In genomic region chr7:73952266-73952665, GRCh38 we compare ENCODE assay signal across 32 cellular contexts.
"Had no signal": no experiment of that assay in that cellular context is flagged by ENCODE, and none has a peak within 500 bp of the region (broad histone marks: within the 10 kb centered on the region; RNA-seq: fewer than 3 reads in every experiment).

No MANE protein-coding gene starts in this region.

- H3K9me3 ChIP-seq: ascending aorta had no signal

- H3K27me3 ChIP-seq: ascending aorta, cardiac muscle cell had no signal

- H3K27ac ChIP-seq: ascending aorta, cardiac muscle cell, VCaP had no signal

- FAIRE-seq: bronchial epithelial cell, TTC549 had no signal

- DNase-seq: activated B cell treated with CpG ODN at 0.5 μM for 24 hours; activated CD4-positive, alpha-beta memory T cell treated with anti-CD3 and anti-CD28 coated beads for 36 hours; activated CD4-positive, alpha-beta T cell treated with anti-CD3 and anti-CD28 coated beads for 4 hours; activated CD4-positive, alpha-beta T cell treated with anti-CD3 and anti-CD28 coated beads, Interleukin-2, amount 10 ng/mL, durations not matched to agents 24 days and 14 days; activated CD4-positive, alpha-beta T cell treated with anti-CD3 and anti-CD28 coated beads, Interleukin-2, amount 50 U/mL, for 1 hour; activated CD4-positive, alpha-beta T cell treated with anti-CD3 and anti-CD28 coated beads, Interleukin-2, amount 50 U/mL, for 4 hours; activated CD4-positive, CD25-positive, alpha-beta regulatory T cell treated with anti-CD3 and anti-CD28 coated beads, Interleukin-2, amount 50 U/mL, for 72 hours; activated CD8-positive, alpha-beta memory T cell treated with anti-CD3 and anti-CD28 coated beads, Interleukin-2, amount 50 U/mL, for 4 hours; activated CD8-positive, alpha-beta T cell treated with anti-CD3 and anti-CD28 coated beads for 36 hours; activated effector memory CD4-positive, alpha-beta T cell treated with anti-CD3 and anti-CD28 coated beads, Interleukin-2, amount 50 U/mL, for 16 hours; activated gamma-delta T cell treated with Interleukin-2 at 50 U/mL for 16 hours; activated naive CD4-positive, alpha-beta T cell treated with anti-CD3 and anti-CD28 coated beads, Interleukin-2, amount 10 ng/mL, durations not matched to agents 7 days and 5 days; activated naive CD4-positive, alpha-beta T cell treated with Interleukin-2 at 50 U/mL for 16 hours; activated naive CD8-positive, alpha-beta T cell treated with anti-CD3 and anti-CD28 coated beads, Interleukin-2, amount 10 ng/mL, durations not matched to agents 7 days and 5 days; activated naive CD8-positive, alpha-beta T cell treated with anti-CD3 and anti-CD28 coated beads, Interleukin-2, amount 50 U/mL, for 24 hours; activated T-cell treated with anti-CD3 and anti-CD28 coated beads for 4 hours; activated T-cell treated with anti-CD3 and anti-CD28 coated beads, Interleukin-2, amount 50 U/mL, for 1 hour; activated T-cell treated with anti-CD3 and anti-CD28 coated beads, Interleukin-2, amount 50 U/mL, for 4 hours; activated T-cell treated with anti-CD3 and anti-CD28 coated beads, Interleukin-2, amount 50 U/mL, for 72 hours; amygdala; anterior cingulate cortex; caudate nucleus; cerebellar nuclear complex; T-cell; T-helper 2 cell; T-helper 9 cell had no signal

- H3K36me3 ChIP-seq: ascending aorta, cardiac muscle cell had no signal

- ATAC-seq: activated CD8-positive, alpha-beta T cell treated with anti-CD3 and anti-CD28 coated beads for 36 hours; activated naive CD8-positive, alpha-beta T cell treated with anti-CD3 and anti-CD28 coated beads, Interleukin-2, amount 50 U/mL, for 24 hours; activated T-cell treated with anti-CD3 and anti-CD28 coated beads, Interleukin-2, amount 50 U/mL, for 4 hours; activated T-cell treated with anti-CD3 and anti-CD28 coated beads, Interleukin-2, amount 50 U/mL, for 72 hours; activated T-helper 17 cell treated with anti-CD3 and anti-CD28 coated beads, Interleukin-2, amount 50 U/mL, for 72 hours; T-cell had no signal

- H3K4me1 ChIP-seq: ascending aorta had no signal

- H3K4me3 ChIP-seq: ascending aorta, cardiac muscle cell had no signal
